ENCODE assay signal across 8 cellular contexts in the genomic region with DNA sequence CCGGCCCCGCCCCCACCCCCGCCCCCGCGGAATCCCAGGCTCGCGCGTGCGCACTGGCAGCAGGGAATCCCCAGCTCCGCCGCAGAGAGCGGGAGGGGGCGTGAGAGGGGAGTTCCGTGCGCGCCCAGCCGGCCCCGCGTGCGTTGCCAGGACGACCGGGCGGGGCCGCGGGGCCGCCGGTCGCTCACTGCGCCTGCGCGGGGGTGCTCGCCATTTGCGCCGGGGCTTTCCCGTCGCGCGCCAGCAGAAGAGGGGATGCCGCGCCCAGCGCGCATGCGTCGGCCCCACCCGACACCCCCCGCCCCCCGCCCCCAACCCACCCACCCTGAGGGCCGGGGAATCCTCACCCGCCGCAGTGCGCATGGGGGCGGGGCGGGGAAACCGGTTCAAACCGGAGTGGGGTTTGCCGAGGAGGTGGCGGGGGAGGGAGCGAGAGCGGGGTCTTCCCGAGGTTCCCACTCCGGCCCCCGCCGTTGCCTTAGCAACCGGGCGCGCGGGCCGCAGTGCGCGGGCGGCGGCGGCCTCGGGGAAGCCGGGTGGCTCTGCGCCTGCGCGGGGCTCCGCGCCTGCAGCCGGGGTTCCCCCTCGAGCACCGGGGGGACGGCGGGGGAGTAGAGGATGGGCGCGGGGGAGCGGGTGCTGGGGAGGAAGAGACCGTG. TPM values are rescaled to one million over a fixed set of nuclear protein-coding genes. Genes with fewer than 3 reads are reported as not detected.
DNase-seq lines count a peak whose midpoint lies in the region; ATAC-seq, FAIRE-seq and TF ChIP-seq lines count a peak whose summit lies in the region.

No MANE protein-coding gene starts in this region.

- no peak for FAIRE-seq in keratinocyte (lab: Jason Lieb, UNC)

- no peak for TF ChIP-seq CTCF in AG04450 (IDR thresholded peaks at IDR 0.05; ENCODE audit: low read depth, low read length)
- no peak for TF ChIP-seq CTCF in cardiac fibroblast (IDR thresholded peaks at IDR 0.05; ENCODE audit: low read depth, low read length)
- TF ChIP-seq CTCF in keratinocyte (optimal IDR thresholded peaks at IDR 0.05 in 1 of 3, IDR thresholded peaks at IDR 0.05 in 1 of 3, conservative IDR thresholded peaks at IDR 0.05 in 1 of 3; ENCODE audit: extremely low read depth in 1 of 3, insufficient read depth in 2 of 3, low read length in 3 of 3): no peak

- H3K9me3 ChIP-seq in AG04450 (ENCODE audit: control insufficient read depth, insufficient read depth, low read length): no peaks in the 10 kb centered on the region; the same call in 1 of the 2 replicates
- no peaks in the 10 kb centered on the region for H3K9me3 ChIP-seq in keratinocyte (ENCODE audit: control insufficient read depth, low read depth, low read length)

- ATAC-seq in GM19025 (IDR thresholded peaks at IDR 0.05; ENCODE audit: low read depth, unreplicated experiment) (peak; percentile 63), HG03378 (IDR thresholded peaks at IDR 0.05; ENCODE audit: unreplicated experiment) (peak; percentile 19)

- H3K79me2 ChIP-seq in keratinocyte (ENCODE audit: control insufficient read depth, insufficient read depth, low read length): no peaks in the 10 kb centered on the region

- no peak overlapping the region for H2AFZ ChIP-seq in keratinocyte (ENCODE audit: control insufficient read depth, low read length)

- H4K20me1 ChIP-seq in keratinocyte (ENCODE audit: control insufficient read depth, extremely low read depth, insufficient read depth, low read length): peaks cover 3% of the 10 kb centered on the region

- DNase-seq in AG04450 (ENCODE audit: low read depth, low spot score) (peak; percentile 70), NCI-H345 treated with DMSO at 0.1 percent for 48 hours (lab: John Stamatoyannopoulos, UW; ENCODE audit: unreplicated experiment) (peak; percentile 81), cardiac fibroblast (ENCODE audit: low read depth in 2 of 2) (peak; percentile 89 to 95), keratinocyte (ENCODE audit: low read depth, low spot score) (no peak)
- DNase-seq in activated CD4-positive, CD25-positive, alpha-beta regulatory T cell (lab: John Stamatoyannopoulos, UW): peak; percentile 88 to 95 (median 94)
- peak; percentile 83 to 93 (median 91) for DNase-seq in stimulated activated CD4-positive, alpha-beta T cell treated with anti-CD3 and anti-CD28 coated beads, Interleukin-12 subunit alpha, Interleukin-12 subunit beta, amount 100 ng/mL, for 48 hours (ENCODE audit: low read depth in 2 of 3, low spot score in 1 of 3)

- H3K4me3 ChIP-seq in AG04450 (ENCODE audit: low read depth, low read length) (peak overlapping the region; percentile 61), cardiac fibroblast (replicated peaks in 1 of 2; ENCODE audit: low read depth in 2 of 2, low read length in 2 of 2) (peak overlapping the region; percentile 42 to 56), keratinocyte (ENCODE audit: control insufficient read depth in 2 of 3, extremely low read depth in 1 of 3, insufficient read depth in 2 of 3, low read depth in 1 of 3, low read length in 3 of 3) (peak overlapping the region; percentile 43 to 71 (median 53))

- H3K27me3 ChIP-seq in AG04450 (ENCODE audit: control insufficient read depth, insufficient read depth, low read length) (peaks cover 38% of the 10 kb centered on the region), keratinocyte (ENCODE audit: control insufficient read depth, extremely low read depth, insufficient read depth, low read length) (peaks cover 45% of the 10 kb centered on the region)

- peak overlapping the region; percentile 89 for H3K4me2 ChIP-seq in keratinocyte (ENCODE audit: control insufficient read depth, extremely low read depth, insufficient read depth, low read depth, low read length)

- peaks cover 36% of the 10 kb centered on the region for H3K4me1 ChIP-seq in keratinocyte (ENCODE audit: control insufficient read depth, extremely low read depth, insufficient read depth, low read length)

- H3K27ac ChIP-seq in AG04450 (ENCODE audit: low read depth, low read length) (no peak overlapping the region), keratinocyte (ENCODE audit: control insufficient read depth, insufficient read depth, low read length) (no peak overlapping the region)

- H3K9ac ChIP-seq in keratinocyte (ENCODE audit: control insufficient read depth, extremely low read depth, insufficient read depth, low read length): peak overlapping the region; percentile 61

- no peaks in the 10 kb centered on the region for H3K9me1 ChIP-seq in keratinocyte (ENCODE audit: control insufficient read depth, extremely low read depth, insufficient read depth, low read length)

- POLR2A ChIA-PET in AG04450 (lab: Yijun Ruan, JAX): interaction anchor here (0.6 to 1.0 kb wide), 3 partner anchors 10 to 395 kb away, joined by 5 to 8 read pairs (median 6); partner anchors contain the start of gene CCDC124

- dilution Hi-C loops in keratinocyte (cut with MboI; ENCODE audit: extremely low pct_ligation_motif_present, low sequenced_read_pairs): no loop called here

- peaks cover 0 to 1% of the 10 kb centered on the region in 2 experiments for H3K36me3 ChIP-seq in keratinocyte (ENCODE audit: control insufficient read depth in 2 of 2, extremely low read depth in 1 of 2, insufficient read depth in 2 of 2, low read length in 2 of 2)

- CTCF ChIA-PET in AG04450 (lab: Charles Lee): interaction anchor here (1.0 to 6.7 kb wide), 4 partner anchors 10 to 48 kb away, joined by 3 to 84 read pairs (median 4); partner anchors contain the start of gene CCDC124

RNA-seq across cellular contexts. Expression of gene CCDC124, which starts 15.1 kb away (rescaled TPM):
- 36.0 and 40.9 TPM in 2 replicates for polyA plus RNA-seq in AG04450 (2011; rRNA removed)
- polyA minus RNA-seq in AG04450 (2011; rRNA and poly(A)+ RNA removed): 8.1 and 8.6 TPM in 2 replicates
- polyA plus RNA-seq in keratinocyte: 56.8 to 87.0 TPM (median 58.7 TPM) in 3 replicates
- polyA plus RNA-seq in keratinocyte (2011; ENCODE audit: low read depth): 53.5 TPM
- polyA plus RNA-seq in keratinocyte (2011; cell fraction: cytosol; rRNA removed): 34.7 and 119 TPM in 2 replicates
- polyA plus RNA-seq in keratinocyte (2011; cell fraction: nucleus; rRNA removed): 49.3 and 68.1 TPM in 2 replicates
- 59.4 and 143 TPM in 2 replicates for polyA plus RNA-seq in keratinocyte (2012; ENCODE audit: low replicate concordance)
- 6.0 to 9.8 TPM (median 6.4 TPM) in 3 replicates for polyA minus RNA-seq in keratinocyte
- 33.4 TPM for polyA minus RNA-seq in keratinocyte (2011; cell fraction: cytosol; rRNA and poly(A)+ RNA removed)
- polyA minus RNA-seq in keratinocyte (2011; cell fraction: nucleus; rRNA and poly(A)+ RNA removed): 10.2 and 12.6 TPM in 2 replicates

RNA-seq across cellular contexts. Expression of gene KCNN1, which starts 19.0 kb away (rescaled TPM):
- polyA plus RNA-seq in AG04450 (2011; rRNA removed) (0.05 and 0.07 TPM in 2 replicates), keratinocyte (not detected in 3 replicates)
- not detected in 2 replicates for polyA minus RNA-seq in AG04450 (2011; rRNA and poly(A)+ RNA removed)
- polyA plus RNA-seq in keratinocyte (2011; ENCODE audit: low read depth): not detected
- polyA plus RNA-seq in keratinocyte (2011; cell fraction: cytosol; rRNA removed): not detected in 2 replicates
- polyA plus RNA-seq in keratinocyte (2011; cell fraction: nucleus; rRNA removed): not detected in 2 replicates
- polyA plus RNA-seq in keratinocyte (2012; ENCODE audit: low replicate concordance): 0.06 TPM in 1 of 2 replicates, not detected in the other
- not detected in 3 replicates for polyA minus RNA-seq in keratinocyte
- not detected for polyA minus RNA-seq in keratinocyte (2011; cell fraction: cytosol; rRNA and poly(A)+ RNA removed)
- not detected in 2 replicates for polyA minus RNA-seq in keratinocyte (2011; cell fraction: nucleus; rRNA and poly(A)+ RNA removed)
